Comparison of ENCODE assay signal across 8 cellular contexts in genomic region chr1:179809506-179810366, GRCh38.
DNase-seq lines count a peak whose midpoint lies in the region; ATAC-seq, FAIRE-seq and TF ChIP-seq lines count a peak whose summit lies in the region.

No MANE protein-coding gene starts in this region.

- H3K27ac Mint-ChIP-seq in activated CD8-positive, alpha-beta T cell treated with anti-CD3 and anti-CD28 coated beads, Interleukin-2, amount 10 ng/mL, durations not matched to agents 7 days and 5 days: no peak overlapping the region

- no peak overlapping the region for H3K4me2 ChIP-seq in H1 (ENCODE audit: insufficient read depth in 1 of 2, low read depth in 2 of 2, low read length in 2 of 2)

- H3K9me3 ChIP-seq in H1 (ENCODE audit: insufficient read depth in 2 of 2, low read depth in 1 of 2, low read length in 1 of 2): no peaks in the 10 kb centered on the region

- POLR2A ChIA-PET in activated CD8-positive, alpha-beta T cell treated with anti-CD3 and anti-CD28 coated beads, Interleukin-2, amount 10 ng/mL, durations not matched to agents 7 days and 5 days (lab: Charles Lee): no interaction called here
- POLR2A ChIA-PET in H1 (lab: Charles Lee; ENCODE audit: partially characterized antibody): interaction anchor here (1.2 kb wide), 3 partner anchors 11 to 105 kb away, joined by 3 to 5 read pairs (median 3); no protein-coding TSS in a partner anchor

- H3K79me2 ChIP-seq in H1 (ENCODE audit: control insufficient read depth in 1 of 2, insufficient read depth in 2 of 2, low read length in 2 of 2): no peaks in the 10 kb centered on the region

- peak; percentile 76 for DNase-seq in CD1c-positive myeloid dendritic cell (ENCODE audit: extremely low spot score)
- peak; percentile 70 for DNase-seq in HK-2 (ENCODE audit: unreplicated experiment)
- peak; percentile 83 for DNase-seq in NCI-H82 treated with DMSO at 0.1 percent for 48 hours (lab: John Stamatoyannopoulos, UW; ENCODE audit: unreplicated experiment)
- peak; percentile 79 for DNase-seq in activated CD8-positive, alpha-beta T cell treated with anti-CD3 and anti-CD28 coated beads, Interleukin-2, amount 10 ng/mL, durations not matched to agents 7 days and 5 days
- DNase-seq in H1 (ENCODE audit: low read depth in 1 of 2, low spot score in 2 of 2): peak; percentile 49 to 81
- peak; percentile 36 for DNase-seq in middle frontal gyrus (ENCODE audit: extremely low spot score, low spot score)
- DNase-seq in stimulated activated CD8-positive, alpha-beta memory T cell treated with anti-CD3 and anti-CD28 coated beads, Interleukin-7, amount 100 ng/mL, for 1 hour (ENCODE audit: low read depth in 2 of 2): peak; percentile 25 to 46

- H3K4me1 Mint-ChIP-seq in activated CD8-positive, alpha-beta T cell treated with anti-CD3 and anti-CD28 coated beads, Interleukin-2, amount 10 ng/mL, durations not matched to agents 7 days and 5 days (ENCODE audit: low read depth): peaks cover 6% of the 10 kb centered on the region

- FAIRE-seq in H1 (lab: Jason Lieb, UNC): peak; percentile 75

- no peak overlapping the region for H3K14ac ChIP-seq in H1 (ENCODE audit: insufficient read length)

- H3K4me3 ChIP-seq in H1 (ENCODE audit: extremely low read depth in 1 of 4, insufficient read depth in 2 of 4, low read depth in 3 of 4, low read length in 4 of 4): no peak overlapping the region

- no peak overlapping the region for H4K8ac ChIP-seq in H1 (ENCODE audit: extremely low read depth, insufficient read depth, low read length)

- no peak overlapping the region for H2BK5ac ChIP-seq in H1 (ENCODE audit: low read depth, low read length)

- H3K4me3 Mint-ChIP-seq in activated CD8-positive, alpha-beta T cell treated with anti-CD3 and anti-CD28 coated beads, Interleukin-2, amount 10 ng/mL, durations not matched to agents 7 days and 5 days: no peak overlapping the region

- H2AK5ac ChIP-seq in H1 (ENCODE audit: low read depth, low read length): no peak overlapping the region

- 56% methylated on average over 14 of the region's 14 CpGs; no CpG with 5 or more reads in 1 of the 2 experiments for WGBS in H1 (ENCODE audit: extremely low coverage in 1 of 2, insufficient coverage in 1 of 2, insufficient read length in 1 of 2, insufficient replicate concordance in 2 of 2, low coverage in 1 of 2, low lambda C conversion rate in 2 of 2, missing lambda C conversion rate in 1 of 2), 2 experiments

- H3K79me1 ChIP-seq in H1 (ENCODE audit: low read depth, low read length): no peaks in the 10 kb centered on the region

- peaks cover 0 to 4% (median under 1%) of the 10 kb centered on the region in 4 experiments; a peak in 3 of 7 replicates for H3K4me1 ChIP-seq in H1 (replicated peaks in 1 of 4; ENCODE audit: control insufficient read depth in 3 of 4, insufficient read depth in 4 of 4, low read length in 3 of 4)

- no peak for TF ChIP-seq POLR2A in H1 (IDR thresholded peaks at IDR 0.05; ENCODE audit: control extremely low read depth in 1 of 2, low read depth in 2 of 2, low read length in 2 of 2)

- H2BK20ac ChIP-seq in H1 (ENCODE audit: low read length): no peak overlapping the region; the same call in 1 of the 2 replicates

- TF ChIP-seq EP300 in H1 (IDR thresholded peaks at IDR 0.05; ENCODE audit: borderline replicate concordance in 1 of 2, low read depth in 2 of 2, low read length in 2 of 2): no peak

- 0 out of 2 replicates have a peak overlapping the region, but pooled peaks have one; percentile 18 for H2BK12ac ChIP-seq in H1 (ENCODE audit: low read depth, low read length)

- H3K18ac ChIP-seq in H1 (ENCODE audit: extremely low read depth, low read length): no peak overlapping the region

- H3K27me3 Mint-ChIP-seq in activated CD8-positive, alpha-beta T cell treated with anti-CD3 and anti-CD28 coated beads, Interleukin-2, amount 10 ng/mL, durations not matched to agents 7 days and 5 days (ENCODE audit: low read depth): peaks cover 4% of the 10 kb centered on the region

- no peak overlapping the region for H4K5ac ChIP-seq in H1 (ENCODE audit: insufficient read length, low read depth, low read length)

- H3K56ac ChIP-seq in H1 (replicated peaks; ENCODE audit: insufficient read length, low read depth, low read length): no peak overlapping the region

- no peak overlapping the region for H3K9ac ChIP-seq in H1 (replicated peaks in 1 of 4; ENCODE audit: extremely low read depth in 1 of 4, low read depth in 3 of 4, low read length in 3 of 4)

- no peak overlapping the region for H3K23ac ChIP-seq in H1 (ENCODE audit: insufficient read length)

- H2BK120ac ChIP-seq in H1 (replicated peaks; ENCODE audit: low read depth, low read length): no peak overlapping the region

- peak; percentile 62 for ATAC-seq in GM19397 (IDR thresholded peaks at IDR 0.05; ENCODE audit: unreplicated experiment)
- peak; percentile 65 for ATAC-seq in activated CD8-positive, alpha-beta T cell treated with anti-CD3 and anti-CD28 coated beads, Interleukin-2, amount 10 ng/mL, durations not matched to agents 7 days and 5 days

- peaks cover 0 to 6% (median 3%) of the 10 kb centered on the region in 4 experiments; a peak in 4 of 7 replicates for H3K27me3 ChIP-seq in H1 (replicated peaks in 1 of 4; ENCODE audit: control insufficient read depth in 3 of 4, extremely low read depth in 1 of 4, insufficient read depth in 3 of 4, low read length in 3 of 4)

- no peaks in the 10 kb centered on the region for H3K36me3 Mint-ChIP-seq in activated CD8-positive, alpha-beta T cell treated with anti-CD3 and anti-CD28 coated beads, Interleukin-2, amount 10 ng/mL, durations not matched to agents 7 days and 5 days (ENCODE audit: low read depth)

- CTCF ChIA-PET in activated CD8-positive, alpha-beta T cell treated with anti-CD3 and anti-CD28 coated beads, Interleukin-2, amount 10 ng/mL, durations not matched to agents 7 days and 5 days (lab: Charles Lee): interaction anchor here (0.6 to 16.0 kb wide), 50 partner anchors 9 to 1615 kb away, joined by 3 to 655 read pairs (median 4); no protein-coding TSS in a partner anchor
- CTCF ChIA-PET in H1 (lab: Charles Lee; ENCODE audit: partially characterized antibody): interaction anchor here (0.5 to 16.2 kb wide), 58 partner anchors 11 to 731 kb away, joined by 3 to 595 read pairs (median 4); no protein-coding TSS in a partner anchor

- no peak overlapping the region for H4K91ac ChIP-seq in H1 (replicated peaks; ENCODE audit: insufficient read length, low read length)

- peak overlapping the region; percentile 79; the same call in 1 of the 2 replicates for H2AFZ ChIP-seq in H1 (ENCODE audit: low read length)

- TF ChIP-seq RAD21 in H1 (IDR thresholded peaks at IDR 0.05 in 1 of 2, conservative IDR thresholded peaks at IDR 0.05 in 1 of 2; ENCODE audit: low read depth in 2 of 2, low read length in 2 of 2): peak; percentile 82 to 89

- no peaks in the 10 kb centered on the region for H3K9me3 Mint-ChIP-seq in activated CD8-positive, alpha-beta T cell treated with anti-CD3 and anti-CD28 coated beads, Interleukin-2, amount 10 ng/mL, durations not matched to agents 7 days and 5 days (ENCODE audit: insufficient read depth)

- peaks cover 2% of the 10 kb centered on the region for H3K23me2 ChIP-seq in H1 (ENCODE audit: low read depth, low read length)

- no peak overlapping the region for H3K27ac ChIP-seq in H1 (ENCODE audit: low read depth, low read length)

- H3K4ac ChIP-seq in H1 (replicated peaks; ENCODE audit: insufficient read length, low read depth, low read length): no peak overlapping the region

- no peaks in the 10 kb centered on the region for H4K20me1 ChIP-seq in H1 (replicated peaks in 1 of 2; ENCODE audit: control insufficient read depth in 1 of 2, insufficient read depth in 2 of 2, low read length in 2 of 2)

- H3K36me3 ChIP-seq in H1 (ENCODE audit: control insufficient read depth in 2 of 4, insufficient read depth in 4 of 4, low read length in 3 of 4): no peaks in the 10 kb centered on the region

- H2BK15ac ChIP-seq in H1 (ENCODE audit: low read length): no peak overlapping the region

- peak; percentile 84 to 97 (median 89) for TF ChIP-seq CTCF in H1 (IDR thresholded peaks at IDR 0.05; ENCODE audit: control extremely low read depth in 1 of 3, insufficient read depth in 1 of 3, low read depth in 1 of 3, low read length in 3 of 3)

TF ChIP-seq in H1, 55 proteins besides CTCF, POLR2A, EP300 and RAD21:
- TF ChIP-seq RXRA (IDR thresholded peaks at IDR 0.05; ENCODE audit: insufficient read depth, low read depth, low read length) (no peak), POLR2AphosphoS5 (IDR thresholded peaks at IDR 0.05; ENCODE audit: low read depth, low read length) (no peak), SRF (IDR thresholded peaks at IDR 0.05; ENCODE audit: low read depth, low read length) (no peak), SP4 (IDR thresholded peaks at IDR 0.05; ENCODE audit: low read length) (no peak), HDAC2 (IDR thresholded peaks at IDR 0.05; ENCODE audit: borderline replicate concordance in 1 of 2, low read depth in 2 of 2, low read length in 2 of 2) (no peak), SIN3A (conservative IDR thresholded peaks at IDR 0.05 in 1 of 2, IDR thresholded peaks at IDR 0.05 in 1 of 2; ENCODE audit: low read depth in 1 of 2, low read length in 2 of 2) (no peak), CREB1 (IDR thresholded peaks at IDR 0.05) (peak; percentile 67), RBBP5 (IDR thresholded peaks at IDR 0.05; ENCODE audit: borderline replicate concordance, low read depth, low read length) (no peak)
